Comparison of ENCODE assay signal across 15 cellular contexts in genomic region chr13:25816239-25816638, GRCh38.
A peak's percentile ranks its signal among the peaks of the same experiment; 100 is the strongest.
DNase-seq lines count a peak whose midpoint lies in the region; ATAC-seq and TF ChIP-seq lines count a peak whose summit lies in the region.
"Had no signal": no experiment of that assay in that cellular context is flagged by ENCODE, and none has a peak within 500 bp of the region (broad histone marks: within the 10 kb centered on the region; RNA-seq: fewer than 3 reads in every experiment).

No MANE protein-coding gene starts in this region.

- intact Hi-C loops in mammary epithelial cell (cut with micrococcal nuclease): no loop called here
- intact Hi-C loops in activated CD4-positive, alpha-beta T cell treated with anti-CD3 and anti-CD28 coated beads for 36 hours (cut with DNase I, micrococcal nuclease): no loop called here

- no peaks in the 10 kb centered on the region for H3K4me1 ChIP-seq in mammary epithelial cell (ENCODE audit: insufficient read depth, low read length)

- H3K27me3 Mint-ChIP-seq in WTC11 (ENCODE audit: low read depth): no peaks in the 10 kb centered on the region
- H3K27me3 Mint-ChIP-seq in activated CD4-positive, alpha-beta T cell treated with anti-CD3 and anti-CD28 coated beads for 36 hours: peaks cover 2% of the 10 kb centered on the region

- H3K27ac ChIP-seq in mammary epithelial cell (ENCODE audit: insufficient read depth, low read depth, low read length): no peak overlapping the region
- H3K27ac ChIP-seq: C4-2B had no signal

- POLR2A ChIA-PET in WTC11 (lab: Charles Lee): no interaction called here
- POLR2A ChIA-PET in activated CD4-positive, alpha-beta T cell treated with anti-CD3 and anti-CD28 coated beads for 36 hours (lab: Charles Lee): no interaction called here

- H3K27me3 ChIP-seq in mammary epithelial cell (ENCODE audit: insufficient read depth, low read length): peaks cover 2% of the 10 kb centered on the region

- H3K4me3 ChIP-seq in mammary epithelial cell (replicated peaks in 1 of 3; ENCODE audit: insufficient read depth in 1 of 3, low read depth in 2 of 3, low read length in 3 of 3): no peak overlapping the region

- H3K36me3 ChIP-seq in mammary epithelial cell (ENCODE audit: insufficient read depth, low read length): no peaks in the 10 kb centered on the region

- no peak for TF ChIP-seq CTCF in WTC11 (IDR thresholded peaks at IDR 0.05)
- no peak for TF ChIP-seq CTCF in mammary epithelial cell (conservative IDR thresholded peaks at IDR 0.05 in 1 of 2, IDR thresholded peaks at IDR 0.05 in 1 of 2; ENCODE audit: extremely low read depth in 1 of 2, insufficient read depth in 1 of 2, low read depth in 1 of 2, low read length in 2 of 2)

- CTCF ChIA-PET in WTC11 (lab: Charles Lee) (no interaction called here), mammary epithelial cell (lab: Charles Lee; ENCODE audit: low non-redundant PET) (no interaction called here)
- CTCF ChIA-PET in activated CD4-positive, alpha-beta T cell treated with anti-CD3 and anti-CD28 coated beads for 36 hours (lab: Charles Lee): no interaction called here

- peaks cover 6% of the 10 kb centered on the region for H3K4me1 Mint-ChIP-seq in WTC11
- H3K4me1 Mint-ChIP-seq in activated CD4-positive, alpha-beta T cell treated with anti-CD3 and anti-CD28 coated beads for 36 hours: no peaks in the 10 kb centered on the region

- peaks cover 10% of the 10 kb centered on the region for H3K9me3 Mint-ChIP-seq in WTC11
- H3K9me3 Mint-ChIP-seq in activated CD4-positive, alpha-beta T cell treated with anti-CD3 and anti-CD28 coated beads for 36 hours (ENCODE audit: low read depth): peaks cover 3% of the 10 kb centered on the region

- H3K4me3 Mint-ChIP-seq in WTC11: no peak overlapping the region
- no peak overlapping the region for H3K4me3 Mint-ChIP-seq in activated CD4-positive, alpha-beta T cell treated with anti-CD3 and anti-CD28 coated beads for 36 hours
- H3K4me3 Mint-ChIP-seq: H9; T-helper 1 cell treated with Interleukin-12 subunit alpha and Interleukin-12 subunit beta and Interleukin-4 antibody, amounts not matched to agents 30 μg/mL and 1 μg/mL, for 36 hours had no signal

- H3K79me2 ChIP-seq in mammary epithelial cell (ENCODE audit: insufficient read depth, low read length): no peaks in the 10 kb centered on the region

- H3K9me3 ChIP-seq in mammary epithelial cell (replicated peaks; ENCODE audit: insufficient read depth, low read length): peaks cover 4% of the 10 kb centered on the region
- H3K9me3 ChIP-seq: SK-N-SH had no signal

- no peaks in the 10 kb centered on the region for H4K20me1 ChIP-seq in mammary epithelial cell (ENCODE audit: insufficient read depth, low read length)

- WGBS in mammary epithelial cell (ENCODE audit: low coverage, missing lambda C conversion rate): 80% methylated on average over 4 of the region's 4 CpGs

- no peak overlapping the region for H3K4me2 ChIP-seq in mammary epithelial cell (ENCODE audit: insufficient read depth, low read depth, low read length)
- H3K4me2 ChIP-seq: SK-N-SH had no signal

- dilution Hi-C loops in mammary epithelial cell (cut with HindIII; ENCODE audit: low sequenced_read_pairs): no loop called here

- BruUV-seq in mammary epithelial cell (replicated peaks; lab: Mats Ljungman, UMichigan): no TSS peak

- DNase-seq in NCI-H2196 (lab: John Stamatoyannopoulos, UW; ENCODE audit: unreplicated experiment) (peak; percentile 10), NCI-H2196 treated with DMSO at 0.1 percent for 48 hours (lab: John Stamatoyannopoulos, UW; ENCODE audit: unreplicated experiment) (no peak), NCI-H345 treated with DMSO at 0.1 percent for 48 hours (lab: John Stamatoyannopoulos, UW; ENCODE audit: unreplicated experiment) (peak; percentile 58), WTC11 (ENCODE audit: low spot score) (no peak), SKM-1 (lab: John Stamatoyannopoulos, UW; ENCODE audit: unreplicated experiment) (no peak), mammary epithelial cell (no peak)
- DNase-seq in activated CD4-positive, alpha-beta T cell treated with anti-CD3 and anti-CD28 coated beads for 36 hours: no peak
- DNase-seq: DMS 273 treated with DMSO at 0.1 percent for 48 hours, H9, NCI-H1048, NCI-H226, SK-N-SH had no signal

- no peak for ATAC-seq in WTC11
- no peak for ATAC-seq in activated CD4-positive, alpha-beta T cell treated with anti-CD3 and anti-CD28 coated beads for 36 hours
- ATAC-seq: Panc1 had no signal

- no peak overlapping the region for H2AFZ ChIP-seq in mammary epithelial cell (ENCODE audit: low read depth, low read length)

- in situ Hi-C loops in mammary epithelial cell (cut with MboI; ENCODE audit: low sequenced_read_pairs in 2 of 2): no loop called here

- H3K27ac Mint-ChIP-seq in WTC11: peak overlapping the region; percentile 51; the same call in 1 of the 2 replicates
- no peak overlapping the region for H3K27ac Mint-ChIP-seq in activated CD4-positive, alpha-beta T cell treated with anti-CD3 and anti-CD28 coated beads for 36 hours
- H3K27ac Mint-ChIP-seq: H9; T-helper 1 cell treated with Interleukin-12 subunit alpha and Interleukin-12 subunit beta and Interleukin-4 antibody, amounts not matched to agents 30 μg/mL and 1 μg/mL, for 36 hours had no signal

- H3K36me3 Mint-ChIP-seq in WTC11: peaks cover 5% of the 10 kb centered on the region
- no peaks in the 10 kb centered on the region for H3K36me3 Mint-ChIP-seq in activated CD4-positive, alpha-beta T cell treated with anti-CD3 and anti-CD28 coated beads for 36 hours (ENCODE audit: low read depth)

- H3K9ac ChIP-seq in mammary epithelial cell (ENCODE audit: insufficient read depth, low read length): no peak overlapping the region
- H3K9ac ChIP-seq: SK-N-SH had no signal

TF ChIP-seq in WTC11, 78 proteins besides CTCF, POLR2A, EP300 and RAD21:
- TF ChIP-seq ATF6 (CRISPR knock-in tag; IDR thresholded peaks at IDR 0.05) (no peak), SMAD4 (CRISPR knock-in tag; IDR thresholded peaks at IDR 0.05) (no peak), SP1 (CRISPR knock-in tag; conservative IDR thresholded peaks at IDR 0.05) (no peak), ZNF532 (CRISPR knock-in tag; IDR thresholded peaks at IDR 0.05; ENCODE audit: borderline replicate concordance) (no peak), ZNF263 (CRISPR knock-in tag; IDR thresholded peaks at IDR 0.05; ENCODE audit: low read depth) (no peak)

Comparison
In these comparisons a context has a peak if more than half of its experiments do, and no peak if none do; other contexts are left out.
1. DNase-seq: peak in NCI-H2196 (single experiment) and NCI-H345 treated with DMSO at 0.1 percent for 48 hours (single experiment); none in NCI-H2196 treated with DMSO at 0.1 percent for 48 hours (single experiment), WTC11 (single experiment), SKM-1 (single experiment), mammary epithelial cell (single experiment) and activated CD4-positive, alpha-beta T cell treated with anti-CD3 and anti-CD28 coated beads for 36 hours (single experiment).